Comparison of ENCODE assay signal across 22 cellular contexts in the genomic region with DNA sequence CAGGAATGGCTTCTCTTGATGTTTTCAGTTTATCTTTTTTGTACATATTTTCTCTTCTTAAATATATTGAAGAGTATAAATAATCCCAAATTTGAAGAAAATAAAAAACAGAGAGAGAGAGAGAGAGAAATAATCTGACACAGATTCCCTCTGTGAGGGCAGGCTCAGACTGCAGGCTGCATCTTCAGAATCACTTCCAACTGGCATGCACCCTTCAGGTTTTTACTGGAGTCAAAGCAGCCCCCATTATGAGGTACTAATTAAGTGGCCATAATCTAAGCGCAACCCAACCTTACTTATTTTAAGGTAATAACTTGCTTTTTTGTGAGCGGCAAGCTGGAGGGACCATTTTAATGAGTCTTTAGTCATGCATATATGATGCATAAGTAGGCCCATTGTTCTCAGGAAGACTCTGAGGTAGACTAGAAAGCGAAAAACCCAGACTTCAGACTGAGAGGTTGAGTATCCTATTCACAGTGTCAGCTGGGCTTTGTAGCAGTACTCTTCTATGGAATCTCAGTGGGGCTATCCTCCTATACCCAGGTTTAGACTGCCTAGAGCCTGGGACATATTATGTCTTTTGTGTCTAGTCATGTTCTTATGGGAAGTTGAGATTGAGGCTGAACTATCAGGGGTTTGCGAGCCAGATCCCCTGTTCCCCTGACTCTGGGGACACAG.
"Had no signal": no experiment of that assay in that cellular context is flagged by ENCODE, and none has a peak within 500 bp of the region (broad histone marks: within the 10 kb centered on the region; RNA-seq: fewer than 3 reads in every experiment).

No MANE protein-coding gene starts in this region.

- H3K9me3 Mint-ChIP-seq: immature natural killer cell; naive B cell; nephron; stimulated activated naive B cell treated with anti-CD40 and anti-IgM and Interleukin-4, amounts not matched to agents 10 μg/mL and 1 μg/mL and 100 μg/mL, for 72 hours; stimulated activated naive CD8-positive, alpha-beta T cell treated with anti-CD3 and anti-CD28 coated beads, Interleukin-15, amount 100 ng/mL, for 72 hours had no signal

- H3K4me3 ChIP-seq: dorsolateral prefrontal cortex, heart left ventricle, lung, psoas muscle, right lobe of liver, testis, tibial nerve had no signal

- H3K4me1 Mint-ChIP-seq: immature natural killer cell; naive B cell; stimulated activated naive CD8-positive, alpha-beta T cell treated with anti-CD3 and anti-CD28 coated beads, Interleukin-15, amount 100 ng/mL, for 72 hours had no signal

- H3K4me3 Mint-ChIP-seq: immature natural killer cell; naive B cell; nephron; stimulated activated naive B cell treated with anti-CD40 and anti-IgM and Interleukin-4, amounts not matched to agents 10 μg/mL and 1 μg/mL and 100 μg/mL, for 72 hours; stimulated activated naive CD8-positive, alpha-beta T cell treated with anti-CD3 and anti-CD28 coated beads, Interleukin-15, amount 100 ng/mL, for 72 hours had no signal

- H3K9me3 ChIP-seq: heart left ventricle, neutrophil, psoas muscle, right lobe of liver, testis, tibial nerve had no signal

- DNase-seq: cortex of kidney; dorsolateral prefrontal cortex; effector CD8-positive, alpha-beta T cell; heart left ventricle; hippocampal formation; immature natural killer cell; left colon; left ventricle myocardium superior; mesenchymal stem cell; naive B cell; psoas muscle; retina; right lobe of liver; stimulated activated CD4-positive, alpha-beta T cell treated with anti-CD3 and anti-CD28 coated beads, Interleukin-1b, Interleukin-23, amount 100 ng/mL, for 48 hours; stimulated activated CD4-positive, alpha-beta T cell treated with anti-CD3 and anti-CD28 coated beads, Interleukin-4, amount 100 ng/mL, for 24 hours; stimulated activated naive B cell treated with anti-CD40 and anti-IgM and Interleukin-4, amounts not matched to agents 10 μg/mL and 1 μg/mL and 100 μg/mL, for 72 hours; stimulated activated naive CD8-positive, alpha-beta T cell treated with anti-CD3 and anti-CD28 coated beads, Interleukin-15, amount 100 ng/mL, for 72 hours; testis had no signal

- H3K36me3 ChIP-seq: heart left ventricle, neutrophil, right lobe of liver, tibial nerve had no signal

- H3K4me1 ChIP-seq: heart left ventricle, psoas muscle, right lobe of liver, testis, tibial nerve had no signal

- H3K27ac ChIP-seq: dorsolateral prefrontal cortex, heart left ventricle, neutrophil, psoas muscle, right lobe of liver, testis, tibial nerve had no signal

- ATAC-seq: heart left ventricle; left colon; left ventricle myocardium superior; psoas muscle; right lobe of liver; stimulated activated naive B cell treated with anti-CD40 and anti-IgM and Interleukin-4, amounts not matched to agents 10 μg/mL and 1 μg/mL and 100 μg/mL, for 72 hours; stimulated activated naive CD8-positive, alpha-beta T cell treated with anti-CD3 and anti-CD28 coated beads, Interleukin-15, amount 100 ng/mL, for 72 hours had no signal

- H3K27me3 ChIP-seq: right lobe of liver, testis, tibial nerve had no signal

- H3K36me3 Mint-ChIP-seq: immature natural killer cell; naive B cell; stimulated activated naive B cell treated with anti-CD40 and anti-IgM and Interleukin-4, amounts not matched to agents 10 μg/mL and 1 μg/mL and 100 μg/mL, for 72 hours had no signal

- H3K27ac Mint-ChIP-seq: immature natural killer cell; nephron; stimulated activated naive B cell treated with anti-CD40 and anti-IgM and Interleukin-4, amounts not matched to agents 10 μg/mL and 1 μg/mL and 100 μg/mL, for 72 hours had no signal
